Comparison of ENCODE assay signal across 2 cellular contexts in genomic region chr2:169569948-169570347, GRCh38.
TF ChIP-seq lines count a peak whose summit lies in the region.

No MANE protein-coding gene starts in this region.

TF ChIP-seq in GM23338, 12 proteins besides CTCF, POLR2A, EP300 and RAD21:
- TF ChIP-seq ETS1 (IDR thresholded peaks at IDR 0.05) (no peak), JUNB (IDR thresholded peaks at IDR 0.05; ENCODE audit: unreplicated experiment) (no peak), POLR2AphosphoS5 (IDR thresholded peaks at IDR 0.05; ENCODE audit: low read depth) (no peak), ZNF331 (CRISPR knock-in tag; IDR thresholded peaks at IDR 0.05; ENCODE audit: low read depth) (no peak), ZNF114 (CRISPR knock-in tag; IDR thresholded peaks at IDR 0.05) (no peak), NANOG (IDR thresholded peaks at IDR 0.05; ENCODE audit: borderline replicate concordance) (no peak), CREB1 (CRISPR knock-in tag; IDR thresholded peaks at IDR 0.05; ENCODE audit: low read depth) (no peak), EZH2phosphoT487 (IDR thresholded peaks at IDR 0.05; ENCODE audit: unreplicated experiment) (no peak), ZNF462 (CRISPR knock-in tag; IDR thresholded peaks at IDR 0.05) (no peak), EZH2 (IDR thresholded peaks at IDR 0.05; ENCODE audit: low read depth, unreplicated experiment) (no peak)

TF ChIP-seq in endothelial cell of umbilical vein, 7 proteins besides CTCF, POLR2A, EP300 and RAD21:
- no peak for TF ChIP-seq EZH2 (IDR thresholded peaks at IDR 0.05; ENCODE audit: borderline replicate concordance, low read depth, low read length, severe bottlenecking)
- TF ChIP-seq GATA2 (IDR thresholded peaks at IDR 0.05; ENCODE audit: insufficient read depth, insufficient read length, low read depth, low read length), result no peak
- no peak for TF ChIP-seq POLR2AphosphoS5 (IDR thresholded peaks at IDR 0.05; ENCODE audit: insufficient read depth, low read depth, low read length)
- no peak for TF ChIP-seq FOS (IDR thresholded peaks at IDR 0.05; ENCODE audit: borderline replicate concordance, insufficient read depth, low read length)
- TF ChIP-seq MYC (IDR thresholded peaks at IDR 0.05; ENCODE audit: low read depth, low read length), result no peak
- TF ChIP-seq JUN (IDR thresholded peaks at IDR 0.05; ENCODE audit: borderline replicate concordance, insufficient read depth, insufficient read length, low read depth), result no peak
- no peak for TF ChIP-seq MAX (IDR thresholded peaks at IDR 0.05; ENCODE audit: insufficient read depth, insufficient read length)
